Comparison of ENCODE assay signal across 10 cellular contexts in genomic region chr1:54413295-54413694, GRCh38. TPM values are rescaled to one million over a fixed set of nuclear protein-coding genes. Genes with fewer than 3 reads are reported as not detected.
DNase-seq lines count a peak whose midpoint lies in the region; ATAC-seq, FAIRE-seq and TF ChIP-seq lines count a peak whose summit lies in the region.
"Had no signal": no experiment of that assay in that cellular context is flagged by ENCODE, and none has a peak within 500 bp of the region (broad histone marks: within the 10 kb centered on the region; RNA-seq: fewer than 3 reads in every experiment).

No MANE protein-coding gene starts in this region.

- in situ Hi-C loops in GM12878 (cut with MboI) = loop anchor here (5.0 kb wide), 1 partner anchor 74 kb away; no protein-coding TSS in a partner anchor
- in situ Hi-C loops in HepG2 (cut with HindIII; ENCODE audit: extremely low pct_ligation_motif_present, low pct_unique_long_range_greater_than_20kb) = no loop called here

- no peaks in the 10 kb centered on the region for H3K36me3 ChIP-seq in heart left ventricle
- H3K36me3 ChIP-seq in GM12878 (ENCODE audit: control insufficient read depth in 2 of 2, insufficient read depth in 2 of 2, low read length in 1 of 2) = no peaks in the 10 kb centered on the region
- no peaks in the 10 kb centered on the region for H3K36me3 ChIP-seq in HepG2 (replicated peaks in 1 of 2; ENCODE audit: control insufficient read depth in 1 of 2, insufficient read depth in 2 of 2, low read length in 2 of 2)
- no peaks in the 10 kb centered on the region for H3K36me3 ChIP-seq in uterus

- TF ChIP-seq EP300 in GM12878 (IDR thresholded peaks at IDR 0.05; ENCODE audit: borderline replicate concordance in 1 of 2, control insufficient read depth in 1 of 2, low read depth in 2 of 2, low read length in 2 of 2) = no peak
- TF ChIP-seq EP300 in HepG2 (IDR thresholded peaks at IDR 0.05; ENCODE audit: low read depth in 2 of 2, low read length in 2 of 2) = no peak
- no peak for TF ChIP-seq EP300 in HepG2 (CRISPR knock-in tag; IDR thresholded peaks at IDR 0.05; ENCODE audit: borderline replicate concordance)

- no peaks in the 10 kb centered on the region for H3K27me3 ChIP-seq in heart left ventricle
- no peaks in the 10 kb centered on the region; a peak in 1 of 4 replicates for H3K27me3 ChIP-seq in GM12878 (replicated peaks in 1 of 2; ENCODE audit: control insufficient read depth in 2 of 2, insufficient read depth in 2 of 2, low read length in 1 of 2)
- H3K27me3 ChIP-seq in HepG2 (ENCODE audit: control insufficient read depth in 1 of 2, insufficient read depth in 2 of 2, low read length in 2 of 2) = peaks cover 3 to 32% of the 10 kb centered on the region in 2 experiments; a peak in 3 of 5 replicates
- H3K27me3 ChIP-seq in uterus = no peaks in the 10 kb centered on the region

- H2AFZ ChIP-seq in GM12878 (ENCODE audit: control insufficient read depth, low read depth, low read length) (peak overlapping the region; percentile 18; the same call in 1 of the 2 replicates), HepG2 (ENCODE audit: low read length) (no peak overlapping the region)
- H2AFZ ChIP-seq: parathyroid adenoma had no signal

- TF ChIP-seq CTCF in heart left ventricle (IDR thresholded peaks at IDR 0.05) = no peak
- TF ChIP-seq CTCF in GM12878 (IDR thresholded peaks at IDR 0.05 in 2 of 3, conservative IDR thresholded peaks at IDR 0.05 in 1 of 3; ENCODE audit: control insufficient read depth in 2 of 3, extremely low read depth in 1 of 3, insufficient read depth in 1 of 3, low read depth in 3 of 3, low read length in 3 of 3) = no peak
- TF ChIP-seq CTCF in HepG2 (CRISPR knock-in tag; IDR thresholded peaks at IDR 0.05) = no peak
- TF ChIP-seq CTCF in uterus (IDR thresholded peaks at IDR 0.05) = no peak

- BruUV-seq in GM12878 (replicated peaks; lab: Mats Ljungman, UMichigan) (no TSS peak), HepG2 (replicated peaks; lab: Mats Ljungman, UMichigan) (no TSS peak)

- intact Hi-C loops in heart left ventricle (cut with DNase I) = loop anchor here in 2 of 10 donors (5.0 kb wide), 2 partner anchors 291 to 341 kb away; no protein-coding TSS in a partner anchor
- intact Hi-C loops in cardiac septum (cut with DNase I) = no loop called here
- intact Hi-C loops in GM12878 (cut with micrococcal nuclease; ENCODE audit: unreplicated experiment) = no loop called here
- intact Hi-C loops in HepG2 (cut with micrococcal nuclease; ENCODE audit: unreplicated experiment) = no loop called here
- intact Hi-C loops in uterus (cut with DNase I; ENCODE audit: low total_unique reads) = no loop called here

- SMC1A ChIA-PET in GM12878 (lab: Charles Lee; ENCODE audit: uncharacterized antibody, unreplicated experiment) = no interaction called here

- FAIRE-seq in GM12878 (lab: Jason Lieb, UNC) (no peak), HepG2 (lab: Jason Lieb, UNC) (no peak)

- H3K4me2 ChIP-seq in GM12878 (ENCODE audit: control insufficient read depth, insufficient read depth) (no peak overlapping the region), HepG2 (ENCODE audit: low read depth, low read length) (0 out of 2 replicates have a peak overlapping the region, but pooled peaks have one; percentile 13)

- no peak overlapping the region for H3K4me3 ChIP-seq in heart left ventricle
- H3K4me3 ChIP-seq in GM12878 = no peak overlapping the region
- H3K4me3 ChIP-seq in HepG2 (replicated peaks in 1 of 3; ENCODE audit: insufficient read depth in 1 of 3, low read depth in 2 of 3, low read length in 3 of 3) = no peak overlapping the region
- H3K4me3 ChIP-seq in uterus = no peak overlapping the region

- no peak for TF ChIP-seq RAD21 in GM12878 (IDR thresholded peaks at IDR 0.05; ENCODE audit: insufficient read depth, low read depth, low read length)
- TF ChIP-seq RAD21 in HepG2 (CRISPR knock-in tag; IDR thresholded peaks at IDR 0.05) = no peak

- H3K9ac ChIP-seq in GM12878 (ENCODE audit: control insufficient read depth, insufficient read depth, low read length) (no peak overlapping the region), HepG2 (ENCODE audit: insufficient read depth, low read depth, low read length) (no peak overlapping the region)
- H3K9ac ChIP-seq: parathyroid adenoma had no signal

- RAD21 ChIA-PET in GM12878 (lab: Charles Lee; ENCODE audit: unreplicated experiment) = no interaction called here

- ATAC-seq in heart left ventricle (peak; percentile 56 to 90 (median 62)), GM12878 (no peak), HepG2 (peak; percentile 42; the same call in 2 of the 3 replicates)

- H3K79me2 ChIP-seq in GM12878 (ENCODE audit: control insufficient read depth, insufficient read depth, low read length) (no peaks in the 10 kb centered on the region), HepG2 (ENCODE audit: insufficient read depth, low read length) (no peaks in the 10 kb centered on the region)
- H3K79me2 ChIP-seq: parathyroid adenoma had no signal

- H3K27ac ChIP-seq in heart left ventricle (peak overlapping the region in 9 of 12 donors; percentile 9 to 62 (median 43)), GM12878 (ENCODE audit: control insufficient read depth, insufficient read depth) (no peak overlapping the region), HepG2 (ENCODE audit: extremely low read length, insufficient read depth, low read length) (no peak overlapping the region), uterus (peak overlapping the region; percentile 43 to 56)
- H3K27ac ChIP-seq: parathyroid adenoma had no signal

- WGBS in heart left ventricle, 4 donors = 6 to 50% (median 26%) methylated on average over 2 of the region's 2 CpGs
- 37% methylated on average over 2 of the region's 2 CpGs for WGBS in GM12878 (ENCODE audit: insufficient coverage, insufficient replicate concordance, low lambda C conversion rate, missing lambda C conversion rate)
- WGBS in HepG2 (ENCODE audit: low lambda C conversion rate) = 5% methylated on average over 2 of the region's 2 CpGs

- POLR2A ChIA-PET in GM12878 (lab: Charles Lee) (no interaction called here), HepG2 (lab: Yijun Ruan, JAX) (no interaction called here)

- no peaks in the 10 kb centered on the region for H3K9me3 ChIP-seq in heart left ventricle
- H3K9me3 ChIP-seq in GM12878 (replicated peaks; ENCODE audit: control insufficient read depth, insufficient read depth, low read length) = no peaks in the 10 kb centered on the region
- no peaks in the 10 kb centered on the region for H3K9me3 ChIP-seq in HepG2 (ENCODE audit: low read length)
- H3K9me3 ChIP-seq in uterus = no peaks in the 10 kb centered on the region

- peaks cover 0 to 32% (median 9%) of the 10 kb centered on the region in 12 donors for H3K4me1 ChIP-seq in heart left ventricle
- peaks cover 18% of the 10 kb centered on the region for H3K4me1 ChIP-seq in GM12878 (ENCODE audit: control insufficient read depth, insufficient read depth, low read length)
- H3K4me1 ChIP-seq in HepG2 (ENCODE audit: insufficient read depth, low read length) = peaks cover 42% of the 10 kb centered on the region
- peaks cover 0 to 12% of the 10 kb centered on the region in 2 donors for H3K4me1 ChIP-seq in uterus

- CTCF ChIA-PET in GM12878 (lab: Yijun Ruan, JAX) = no interaction called here
- CTCF ChIA-PET in HepG2 (lab: Yijun Ruan, JAX; ENCODE audit: low intra/inter-chr PET ratio, low total read pairs) = no interaction called here

- H4K20me1 ChIP-seq in GM12878 (ENCODE audit: control insufficient read depth, insufficient read depth) (no peaks in the 10 kb centered on the region), HepG2 (ENCODE audit: insufficient read depth, low read length) (no peaks in the 10 kb centered on the region)

- DNase-seq in heart left ventricle (peak in 4 of 5 donors; percentile 60 to 70 (median 61)), cardiac septum (ENCODE audit: low spot score) (no peak), GM12878 (ENCODE audit: low read depth, low spot score) (no peak), HepG2 (ENCODE audit: low spot score) (peak; percentile 39), uterus (peak; percentile 60 to 75), COR-L47 (lab: John Stamatoyannopoulos, UW) (no peak), NCI-H1436 (lab: John Stamatoyannopoulos, UW) (no peak), NCI-H446 treated with DMSO at 0.1 percent for 48 hours (lab: John Stamatoyannopoulos, UW) (no peak)
- DNase-seq: GF-D8 had no signal

- TF ChIP-seq POLR2A in heart left ventricle (IDR thresholded peaks at IDR 0.05) (no peak), GM12878 (IDR thresholded peaks at IDR 0.05; ENCODE audit: low read depth, low read length) (no peak), HepG2 (IDR thresholded peaks at IDR 0.05; ENCODE audit: insufficient read depth in 1 of 2, low read depth in 2 of 2, low read length in 2 of 2) (no peak), uterus (IDR thresholded peaks at IDR 0.05) (no peak)

RNA-seq across cellular contexts. Expression of gene SSBP3, which starts 7.1 kb away (rescaled TPM):
- total RNA-seq in heart left ventricle (10 to 100 TPM; 20.8 to 61.8 (median 48.3) TPM), cardiac septum (45.4 TPM), GM12878 (2014; rRNA removed) (15.8 and 16.1 TPM in 2 replicates), GM12878 (2014; rRNA removed; fragmentation: Illumina TruSeq; extraction: Trizol) (16.7 and 21.5 TPM in 2 replicates), GM12878 (2021) (50.4 and 51.7 TPM in 2 replicates), HepG2 (2016; rRNA removed; fragmentation: Illumina TruSeq; extraction: Trizol) (7.5 and 8.5 TPM in 2 replicates), uterus (100 to 1,000 TPM in 1 of 4 donors, 10 to 100 TPM in 3; 19.7 to 125 (median 31.4) TPM)
- polyA plus RNA-seq in heart left ventricle (10 to 100 TPM; 21.4 to 30.7 TPM), GM12878 (2011; rRNA removed) (8.1 and 18.0 TPM in 2 replicates), GM12878 (2014; fragmentation: Illumina TruSeq; extraction: Trizol) (38.8 and 40.3 TPM in 2 replicates), GM12878 (2014; fragmentation: Nextera tagmentation; extraction: Ambion mirVana) (1 to 10 TPM; 4.1 to 7.9 TPM), GM12878 (2014; rRNA removed) (30.1 and 41.9 TPM in 2 replicates), GM12878 (2016; fragmentation: Nextera tagmentation; extraction: Ambion mirVana) (1 to 10 TPM; 6.4 to 6.6 TPM), HepG2 (2011; rRNA removed) (17.6 and 19.0 TPM in 2 replicates)
- 27.4 and 27.5 TPM in 2 replicates for total RNA-seq in GM12878 (2013; cell fraction: nucleolus; rRNA removed)
- 10.0 TPM for polyA plus RNA-seq in GM12878 (2011; ENCODE audit: low read depth)
- 15.5 and 16.6 TPM in 2 replicates for polyA plus RNA-seq in GM12878 (2011; cell fraction: cytosol; rRNA removed)
- polyA plus RNA-seq in GM12878 (2011; cell fraction: nucleus; rRNA removed) = 31.4 and 44.2 TPM in 2 replicates
- 22.0 and 30.8 TPM in 2 replicates for polyA plus RNA-seq in GM12878 (2012)
- 9.3 and 10.4 TPM in 2 replicates for polyA minus RNA-seq in GM12878 (2011; rRNA and poly(A)+ RNA removed)
- 7.1 and 10.2 TPM in 2 replicates for polyA minus RNA-seq in GM12878 (2011; cell fraction: cytosol; rRNA and poly(A)+ RNA removed)
- polyA minus RNA-seq in GM12878 (2011; cell fraction: nucleus; rRNA and poly(A)+ RNA removed) = 3.7 and 11.5 TPM in 2 replicates
- total RNA-seq in HepG2 (2016; cell fraction: cytosol; rRNA removed; fragmentation: Illumina TruSeq; extraction: Trizol; ENCODE audit: low read depth) = 2.4 and 2.6 TPM in 2 replicates
- total RNA-seq in HepG2 (2016; cell fraction: insoluble cytoplasmic fraction; rRNA removed; fragmentation: Illumina TruSeq; extraction: Trizol) = 5.0 and 9.0 TPM in 2 replicates
- 6.8 and 7.0 TPM in 2 replicates for total RNA-seq in HepG2 (2016; cell fraction: membrane; rRNA removed; fragmentation: Illumina TruSeq; extraction: Trizol)
- 5.3 and 6.3 TPM in 2 replicates for total RNA-seq in HepG2 (2016; cell fraction: nucleus; rRNA removed; fragmentation: Illumina TruSeq; extraction: Trizol)
- 9.4 and 10.6 TPM in 2 replicates for polyA plus RNA-seq in HepG2 (2011; cell fraction: cytosol; rRNA removed)
- polyA plus RNA-seq in HepG2 (2011; cell fraction: nucleus; rRNA removed) = 24.9 and 30.2 TPM in 2 replicates
- 22.3 and 30.4 TPM in 2 replicates for polyA plus RNA-seq in HepG2 (2012)
- polyA plus RNA-seq in HepG2 (2016; cell fraction: cytosol; fragmentation: Illumina TruSeq; extraction: Trizol; ENCODE audit: low read depth) = 6.1 and 8.0 TPM in 2 replicates
- 20.5 and 26.0 TPM in 2 replicates for polyA plus RNA-seq in HepG2 (2016; cell fraction: insoluble cytoplasmic fraction; fragmentation: Illumina TruSeq; extraction: Trizol; ENCODE audit: low read depth)
- 15.7 and 18.4 TPM in 2 replicates for polyA plus RNA-seq in HepG2 (2016; cell fraction: membrane; fragmentation: Illumina TruSeq; extraction: Trizol; ENCODE audit: low read depth)
- 25.5 and 27.3 TPM in 2 replicates for polyA plus RNA-seq in HepG2 (2016; cell fraction: nucleus; fragmentation: Illumina TruSeq; extraction: Trizol; ENCODE audit: insufficient read depth, low read depth)
- polyA minus RNA-seq in HepG2 (2011; rRNA and poly(A)+ RNA removed; ENCODE audit: low replicate concordance) = 10.9 and 15.9 TPM in 2 replicates
- 6.2 and 9.2 TPM in 2 replicates for polyA minus RNA-seq in HepG2 (2011; cell fraction: cytosol; rRNA and poly(A)+ RNA removed)
- polyA minus RNA-seq in HepG2 (2011; cell fraction: nucleus; rRNA and poly(A)+ RNA removed) = 6.8 and 9.6 TPM in 2 replicates

Comparison
In these comparisons a context has a peak if more than half of its experiments do, and no peak if none do; other contexts are left out.
1. DNase-seq: peak in heart left ventricle (4 of 5), HepG2 (single experiment) and uterus (2 of 2); none in cardiac septum (single experiment), GM12878 (single experiment), COR-L47 (single experiment), NCI-H1436 (single experiment) and NCI-H446 treated with DMSO at 0.1 percent for 48 hours (single experiment).
2. H3K27ac ChIP-seq: peak in heart left ventricle (9 of 12) and uterus (2 of 2); none in GM12878 (single experiment) and HepG2 (single experiment).